Comparison of ENCODE assay signal across 14 cellular contexts in genomic region chr3:60365360-60365759, GRCh38.
DNase-seq lines count a peak whose midpoint lies in the region; ATAC-seq, FAIRE-seq and TF ChIP-seq lines count a peak whose summit lies in the region.
"Had no signal": no experiment of that assay in that cellular context is flagged by ENCODE, and none has a peak within 500 bp of the region (broad histone marks: within the 10 kb centered on the region; RNA-seq: fewer than 3 reads in every experiment).

No MANE protein-coding gene starts in this region.

- no peaks in the 10 kb centered on the region for H3K9me3 ChIP-seq in astrocyte (ENCODE audit: insufficient read depth, low read depth, low read length)
- H3K9me3 ChIP-seq: BLaER1 had no signal

- no peaks in the 10 kb centered on the region for H3K36me3 ChIP-seq in astrocyte (ENCODE audit: insufficient read depth, low read length)
- H3K36me3 ChIP-seq: BLaER1, heart right ventricle had no signal

- peak overlapping the region; percentile 56 for H3K4me2 ChIP-seq in astrocyte (ENCODE audit: low read length)
- H3K4me2 ChIP-seq: BLaER1 had no signal

- no peak for FAIRE-seq in astrocyte (lab: Jason Lieb, UNC)
- FAIRE-seq: GM19239 had no signal

- no peaks in the 10 kb centered on the region for H3K36me3 Mint-ChIP-seq in astrocyte (ENCODE audit: low read depth, unreplicated experiment)
- H3K36me3 Mint-ChIP-seq: activated CD4-positive, alpha-beta memory T cell treated with anti-CD3 and anti-CD28 coated beads for 36 hours had no signal

- peak; percentile 49 for ATAC-seq in GM21360 (IDR thresholded peaks at IDR 0.05; ENCODE audit: unreplicated experiment)
- no peak for ATAC-seq in HG03025 (IDR thresholded peaks at IDR 0.05; ENCODE audit: low FRiP score, unreplicated experiment)
- ATAC-seq: heart right ventricle had no signal

- H3K27ac ChIP-seq in astrocyte (ENCODE audit: low read depth, low read length) (peak overlapping the region; percentile 40), coronary artery (no peak overlapping the region)
- H3K27ac ChIP-seq: BLaER1, heart right ventricle had no signal

- no peak overlapping the region for H3K9ac ChIP-seq in astrocyte (ENCODE audit: low read length)
- H3K9ac ChIP-seq: BLaER1 had no signal

- peaks cover 12% of the 10 kb centered on the region for H3K4me1 Mint-ChIP-seq in astrocyte (ENCODE audit: low read depth, unreplicated experiment)

- no peak overlapping the region for H2AFZ ChIP-seq in astrocyte (ENCODE audit: low read depth, low read length)

- H3K4me1 ChIP-seq in astrocyte (ENCODE audit: insufficient read depth, low read length), result peaks cover 10% of the 10 kb centered on the region
- H3K4me1 ChIP-seq: BLaER1 had no signal

- no peaks in the 10 kb centered on the region for H3K79me2 ChIP-seq in astrocyte (ENCODE audit: insufficient read depth, low read length)

- DNase-seq in GM03348 (ENCODE audit: low spot score), result peak; percentile 4
- DNase-seq in astrocyte (ENCODE audit: low read depth), result peak; percentile 56
- DNase-seq in kidney glomerular epithelial cell (lab: John Stamatoyannopoulos, UW), result peak; percentile 2
- DNase-seq in coronary artery (ENCODE audit: low spot score), result no peak
- no peak for DNase-seq in NCI-H1105 treated with DMSO at 0.1 percent for 48 hours (lab: John Stamatoyannopoulos, UW)
- DNase-seq: activated CD4-positive, alpha-beta memory T cell treated with anti-CD3 and anti-CD28 coated beads for 36 hours; activated naive CD4-positive, alpha-beta T cell; heart right ventricle; NK-92 treated with Interleukin-12 subunit alpha and Interleukin-12 subunit beta, amount 100 ng/mL, for 24 hours; SIG-M5 had no signal

- H3K4me3 ChIP-seq in astrocyte (ENCODE audit: insufficient read depth, low read depth, low read length) (no peak overlapping the region), coronary artery (no peak overlapping the region)
- H3K4me3 ChIP-seq: BLaER1, heart right ventricle had no signal

- H3K27ac Mint-ChIP-seq in astrocyte (ENCODE audit: unreplicated experiment), result no peak overlapping the region

- TF ChIP-seq CTCF in astrocyte (IDR thresholded peaks at IDR 0.05; ENCODE audit: insufficient read depth, low read depth, low read length), result no peak
- TF ChIP-seq CTCF in coronary artery (IDR thresholded peaks at IDR 0.05), result no peak

- H3K27me3 ChIP-seq in astrocyte (ENCODE audit: insufficient read depth, low read length), result no peaks in the 10 kb centered on the region
- H3K27me3 ChIP-seq: BLaER1, heart right ventricle had no signal

- H3K27me3 Mint-ChIP-seq in astrocyte (ENCODE audit: low read depth, unreplicated experiment), result no peaks in the 10 kb centered on the region

- H4K20me1 ChIP-seq in astrocyte (ENCODE audit: insufficient read depth, low read length), result no peaks in the 10 kb centered on the region
- H4K20me1 ChIP-seq: BLaER1 had no signal

- no peak overlapping the region for H3K4me3 Mint-ChIP-seq in astrocyte (ENCODE audit: unreplicated experiment)
- H3K4me3 Mint-ChIP-seq: activated CD4-positive, alpha-beta memory T cell treated with anti-CD3 and anti-CD28 coated beads for 36 hours had no signal

- no peaks in the 10 kb centered on the region for H3K9me3 Mint-ChIP-seq in astrocyte (ENCODE audit: unreplicated experiment)
- H3K9me3 Mint-ChIP-seq: activated CD4-positive, alpha-beta memory T cell treated with anti-CD3 and anti-CD28 coated beads for 36 hours had no signal

Comparison
In these comparisons a context has a peak if more than half of its experiments do, and no peak if none do; other contexts are left out.
1. DNase-seq: peak in GM03348 (single experiment), astrocyte (single experiment) and kidney glomerular epithelial cell (single experiment); none in coronary artery (single experiment) and NCI-H1105 treated with DMSO at 0.1 percent for 48 hours (single experiment).